16 cellular contexts compared by ENCODE assay signal in the genomic region with DNA sequence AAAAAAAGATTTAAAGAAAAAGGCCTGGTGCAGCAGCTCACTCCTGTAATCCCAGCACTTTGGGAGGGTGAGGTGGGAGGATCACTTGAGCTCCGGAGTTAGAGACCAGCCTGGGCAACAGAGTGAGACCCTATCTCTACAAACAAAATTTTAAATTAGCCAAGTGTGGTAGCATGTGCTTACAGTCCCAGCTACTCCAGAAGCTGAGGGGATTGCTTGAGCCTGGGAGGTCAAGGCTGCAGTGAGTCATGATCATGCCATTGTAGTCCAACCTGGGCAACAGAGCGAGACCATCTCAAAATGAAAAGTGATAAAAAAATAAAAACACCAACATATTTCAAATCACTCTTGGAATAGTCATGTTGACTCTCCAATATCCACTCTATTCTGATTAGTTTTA. TPM values are rescaled to one million over a fixed set of nuclear protein-coding genes. Genes with fewer than 3 reads are reported as not detected.
DNase-seq lines count a peak whose midpoint lies in the region; ATAC-seq and TF ChIP-seq lines count a peak whose summit lies in the region.
"Had no signal": no experiment of that assay in that cellular context is flagged by ENCODE, and none has a peak within 500 bp of the region (broad histone marks: within the 10 kb centered on the region; RNA-seq: fewer than 3 reads in every experiment).

No MANE protein-coding gene starts in this region.

- peaks cover 53% of the 10 kb centered on the region for H3K4me1 Mint-ChIP-seq in activated naive CD4-positive, alpha-beta T cell treated with anti-CD3 and anti-CD28 coated beads, Interleukin-2, amount 10 ng/mL, durations not matched to agents 7 days and 5 days
- H3K4me1 Mint-ChIP-seq in central memory CD8-positive, alpha-beta T cell, result peaks cover 58% of the 10 kb centered on the region

- DNase-seq in activated naive CD4-positive, alpha-beta T cell treated with anti-CD3 and anti-CD28 coated beads, Interleukin-2, amount 10 ng/mL, durations not matched to agents 7 days and 5 days, result no peak
- no peak for DNase-seq in activated naive CD4-positive, alpha-beta T cell treated with anti-CD3 and anti-CD28 coated beads, Interleukin-2, amount 50 U/mL, for 72 hours (ENCODE audit: low spot score in 2 of 2)
- DNase-seq in SK-N-MC (ENCODE audit: low read depth, low spot score), result no peak
- no peak for DNase-seq in central memory CD8-positive, alpha-beta T cell (ENCODE audit: low spot score in 2 of 2)
- no peak for DNase-seq in spleen
- no peak for DNase-seq in epidermal melanocyte (ENCODE audit: insufficient read length, low spot score)
- DNase-seq: activated CD4-positive, alpha-beta T cell treated with anti-CD3 and anti-CD28 coated beads for 1 hour; central memory CD4-positive, alpha-beta T cell; heart right ventricle; left cardiac atrium; NCI-H1436; NCI-H446; PC-3 had no signal

- no peaks in the 10 kb centered on the region for H3K9me3 Mint-ChIP-seq in activated naive CD4-positive, alpha-beta T cell treated with anti-CD3 and anti-CD28 coated beads, Interleukin-2, amount 10 ng/mL, durations not matched to agents 7 days and 5 days
- H3K9me3 Mint-ChIP-seq in activated naive CD4-positive, alpha-beta T cell treated with anti-CD3 and anti-CD28 coated beads, Interleukin-2, amount 50 U/mL, for 72 hours, result no peaks in the 10 kb centered on the region
- no peaks in the 10 kb centered on the region for H3K9me3 Mint-ChIP-seq in central memory CD8-positive, alpha-beta T cell

- CTCF ChIA-PET in activated naive CD4-positive, alpha-beta T cell treated with anti-CD3 and anti-CD28 coated beads, Interleukin-2, amount 10 ng/mL, durations not matched to agents 7 days and 5 days (lab: Charles Lee), result interaction anchor here (0.8 to 1.4 kb wide), 4 partner anchors 10 to 18 kb away, joined by 3 to 6 read pairs (median 4); no protein-coding TSS in a partner anchor

- peak overlapping the region; percentile 98 for H3K27ac Mint-ChIP-seq in activated naive CD4-positive, alpha-beta T cell treated with anti-CD3 and anti-CD28 coated beads, Interleukin-2, amount 10 ng/mL, durations not matched to agents 7 days and 5 days
- H3K27ac Mint-ChIP-seq in activated naive CD4-positive, alpha-beta T cell treated with anti-CD3 and anti-CD28 coated beads, Interleukin-2, amount 50 U/mL, for 72 hours, result peak overlapping the region in 1 of 2 donors; percentile 19
- peak overlapping the region; percentile 96 for H3K27ac Mint-ChIP-seq in central memory CD8-positive, alpha-beta T cell (ENCODE audit: low read depth)

- TF ChIP-seq POLR2A in spleen (IDR thresholded peaks at IDR 0.05), result no peak

- intact Hi-C loops in spleen (cut with DNase I; ENCODE audit: low total_unique reads), result no loop called here

- H3K4me1 ChIP-seq in spleen, result peaks cover 14 to 48% (median 26%) of the 10 kb centered on the region in 6 donors
- H3K4me1 ChIP-seq: prostate gland had no signal

- no peaks in the 10 kb centered on the region for H3K27me3 Mint-ChIP-seq in activated naive CD4-positive, alpha-beta T cell treated with anti-CD3 and anti-CD28 coated beads, Interleukin-2, amount 10 ng/mL, durations not matched to agents 7 days and 5 days
- H3K27me3 Mint-ChIP-seq in central memory CD8-positive, alpha-beta T cell, result no peaks in the 10 kb centered on the region

- H3K4me3 Mint-ChIP-seq in activated naive CD4-positive, alpha-beta T cell treated with anti-CD3 and anti-CD28 coated beads, Interleukin-2, amount 10 ng/mL, durations not matched to agents 7 days and 5 days, result peak overlapping the region; percentile 51
- H3K4me3 Mint-ChIP-seq in central memory CD8-positive, alpha-beta T cell, result peak overlapping the region; percentile 27

- no peak overlapping the region for H3K9ac ChIP-seq in SK-N-MC (ENCODE audit: insufficient read length)

- H3K36me3 ChIP-seq in SK-N-MC (ENCODE audit: insufficient read depth, low read length) (peaks cover 7% of the 10 kb centered on the region), spleen (peaks cover 0 to 9% (median 0%) of the 10 kb centered on the region in 6 donors)
- H3K36me3 ChIP-seq: prostate gland had no signal

- no peak overlapping the region for H3K4me3 ChIP-seq in SK-N-MC
- H3K4me3 ChIP-seq in spleen, result no peak overlapping the region
- H3K4me3 ChIP-seq: heart right ventricle, prostate gland had no signal

- ATAC-seq in activated naive CD4-positive, alpha-beta T cell treated with anti-CD3 and anti-CD28 coated beads, Interleukin-2, amount 50 U/mL, for 72 hours, result no peak
- no peak for ATAC-seq in central memory CD8-positive, alpha-beta T cell (replicated peaks; ENCODE audit: extremely low read depth, poor library complexity, severe bottlenecking)
- ATAC-seq in GM19023 (IDR thresholded peaks at IDR 0.05; ENCODE audit: unreplicated experiment) (no peak), HG02885 (IDR thresholded peaks at IDR 0.05; ENCODE audit: poor library complexity, unreplicated experiment) (no peak)
- ATAC-seq: heart right ventricle, left cardiac atrium, PC-3 had no signal

- H3K27ac ChIP-seq in SK-N-MC, result peak overlapping the region; percentile 96; the same call in 1 of the 2 replicates
- peak overlapping the region in 5 of 8 donors; percentile 99 to 100 (median 100) for H3K27ac ChIP-seq in spleen
- H3K27ac ChIP-seq: prostate gland had no signal

- H3K9me3 ChIP-seq in SK-N-MC (ENCODE audit: low read depth, low read length), result no peaks in the 10 kb centered on the region; the same call in 1 of the 2 replicates
- no peaks in the 10 kb centered on the region for H3K9me3 ChIP-seq in spleen
- H3K9me3 ChIP-seq: heart right ventricle, prostate gland had no signal

- no peak for TF ChIP-seq CTCF in spleen (IDR thresholded peaks at IDR 0.05 in 8 of 11, conservative IDR thresholded peaks at IDR 0.05 in 3 of 11)

- peaks cover 28% of the 10 kb centered on the region for H3K36me3 Mint-ChIP-seq in activated naive CD4-positive, alpha-beta T cell treated with anti-CD3 and anti-CD28 coated beads, Interleukin-2, amount 10 ng/mL, durations not matched to agents 7 days and 5 days
- peaks cover 14 to 25% of the 10 kb centered on the region in 2 donors for H3K36me3 Mint-ChIP-seq in activated naive CD4-positive, alpha-beta T cell treated with anti-CD3 and anti-CD28 coated beads, Interleukin-2, amount 50 U/mL, for 72 hours
- peaks cover 31% of the 10 kb centered on the region for H3K36me3 Mint-ChIP-seq in central memory CD8-positive, alpha-beta T cell (ENCODE audit: insufficient read depth)

- H3K27me3 ChIP-seq in spleen (replicated peaks in 1 of 7), result no peaks in the 10 kb centered on the region
- H3K27me3 ChIP-seq: heart right ventricle had no signal

- WGBS in spleen, 5 donors, result 90 to 96% (median 96%) methylated on average over 2 of the region's 2 CpGs

RNA-seq across cellular contexts. Expression of gene KANSL1, which starts 2.7 kb away (rescaled TPM):
- 10 to 100 TPM; 74.7 to 87.3 TPM for total RNA-seq in activated naive CD4-positive, alpha-beta T cell treated with anti-CD3 and anti-CD28 coated beads, Interleukin-2, amount 50 U/mL, for 72 hours
- 100 to 1,000 TPM in 5 of 7 donors, 10 to 100 TPM in 2; 89.5 to 173 (median 134) TPM for total RNA-seq in spleen
- 10 to 100 TPM; 10.9 to 18.1 (median 14.3) TPM for polyA plus RNA-seq in spleen
